ENCODE assay signal across 1 cellular context in genomic region chr2:181754136-181754535, GRCh38.
TF ChIP-seq lines count a peak whose summit lies in the region.

No MANE protein-coding gene starts in this region.

TF ChIP-seq in HCT116, 20 proteins besides CTCF, POLR2A, EP300 and RAD21 (continued from another document):
- TF ChIP-seq EGR1 (IDR thresholded peaks at IDR 0.05; ENCODE audit: low read depth) (no peak), SP1 (IDR thresholded peaks at IDR 0.05; ENCODE audit: low read depth) (no peak), ELF1 (IDR thresholded peaks at IDR 0.05; ENCODE audit: borderline replicate concordance, low read depth) (no peak), SRF (IDR thresholded peaks at IDR 0.05; ENCODE audit: low read depth) (no peak), ZFX (IDR thresholded peaks at IDR 0.05) (no peak), SIN3A (IDR thresholded peaks at IDR 0.05; ENCODE audit: low read depth) (no peak), YY1 (IDR thresholded peaks at IDR 0.05; ENCODE audit: extremely low read depth, insufficient replicate concordance, low read depth, low read length) (no peak), CEBPB (IDR thresholded peaks at IDR 0.05; ENCODE audit: low read depth) (no peak), JUND (IDR thresholded peaks at IDR 0.05) (no peak), POLR2AphosphoS5 (IDR thresholded peaks at IDR 0.05; ENCODE audit: low read depth, low read length) (no peak), TCF7L2 (IDR thresholded peaks at IDR 0.05; ENCODE audit: borderline replicate concordance, extremely low read depth, insufficient read depth, insufficient read length) (no peak), ZNF274 (IDR thresholded peaks at IDR 0.05; ENCODE audit: low read depth, low read length) (no peak), ATF3 (IDR thresholded peaks at IDR 0.05) (no peak), FOSL1 (IDR thresholded peaks at IDR 0.05; ENCODE audit: low read depth) (no peak)
- TF ChIP-seq, protein P1, sequence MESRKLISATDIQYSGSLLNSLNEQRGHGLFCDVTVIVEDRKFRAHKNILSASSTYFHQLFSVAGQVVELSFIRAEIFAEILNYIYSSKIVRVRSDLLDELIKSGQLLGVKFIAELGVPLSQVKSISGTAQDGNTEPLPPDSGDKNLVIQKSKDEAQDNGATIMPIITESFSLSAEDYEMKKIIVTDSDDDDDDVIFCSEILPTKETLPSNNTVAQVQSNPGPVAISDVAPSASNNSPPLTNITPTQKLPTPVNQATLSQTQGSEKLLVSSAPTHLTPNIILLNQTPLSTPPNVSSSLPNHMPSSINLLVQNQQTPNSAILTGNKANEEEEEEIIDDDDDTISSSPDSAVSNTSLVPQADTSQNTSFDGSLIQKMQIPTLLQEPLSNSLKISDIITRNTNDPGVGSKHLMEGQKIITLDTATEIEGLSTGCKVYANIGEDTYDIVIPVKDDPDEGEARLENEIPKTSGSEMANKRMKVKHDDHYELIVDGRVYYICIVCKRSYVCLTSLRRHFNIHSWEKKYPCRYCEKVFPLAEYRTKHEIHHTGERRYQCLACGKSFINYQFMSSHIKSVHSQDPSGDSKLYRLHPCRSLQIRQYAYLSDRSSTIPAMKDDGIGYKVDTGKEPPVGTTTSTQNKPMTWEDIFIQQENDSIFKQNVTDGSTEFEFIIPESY (IDR thresholded peaks at IDR 0.05; ENCODE audit: extremely low read depth, insufficient replicate concordance, low read length), result no peak
